In genomic region chr1:156463874-156464273, GRCh38 we compare ENCODE assay signal across 11 cellular contexts. TPM values are rescaled to one million over a fixed set of nuclear protein-coding genes. Genes with fewer than 3 reads are reported as not detected.
DNase-seq lines count a peak whose midpoint lies in the region; TF ChIP-seq lines count a peak whose summit lies in the region.
"Had no signal": no experiment of that assay in that cellular context is flagged by ENCODE, and none has a peak within 500 bp of the region (broad histone marks: within the 10 kb centered on the region; RNA-seq: fewer than 3 reads in every experiment).

No MANE protein-coding gene starts in this region.

- peak; percentile 80 for TF ChIP-seq EP300 in esophagus muscularis mucosa (IDR thresholded peaks at IDR 0.05)

- H3K4me1 ChIP-seq in NT2/D1 (ENCODE audit: insufficient read depth, insufficient read length) (peaks cover 22% of the 10 kb centered on the region), esophagus muscularis mucosa (peaks cover 56 to 75% (median 69%) of the 10 kb centered on the region in 4 donors), mucosa of stomach (ENCODE audit: control insufficient read depth, insufficient read depth, low read length) (peaks cover 40% of the 10 kb centered on the region), testis (peaks cover 28% of the 10 kb centered on the region)

- 54% methylated on average over 4 of the region's 4 CpGs for WGBS in esophagus muscularis mucosa
- WGBS in testis, 2 donors: 46 to 57% methylated on average over 4 of the region's 4 CpGs

- no peak overlapping the region for H3K9ac ChIP-seq in NT2/D1 (ENCODE audit: insufficient read length, low read depth)
- peak overlapping the region; percentile 28 for H3K9ac ChIP-seq in mucosa of stomach (ENCODE audit: low read length)

- intact Hi-C loops in esophagus muscularis mucosa (cut with DNase I): no loop called here
- intact Hi-C loops in testis (cut with DNase I; ENCODE audit: low total_unique reads): no loop called here

- H3K36me3 ChIP-seq in NT2/D1 (ENCODE audit: insufficient read depth, insufficient read length, low read length) (peaks cover 37% of the 10 kb centered on the region), esophagus muscularis mucosa (peaks cover 26 to 42% (median 36%) of the 10 kb centered on the region in 4 donors), mucosa of stomach (ENCODE audit: control insufficient read depth, insufficient read depth, low read length) (peaks cover 13% of the 10 kb centered on the region), testis (ENCODE audit: low read depth, missing control alignments) (no peaks in the 10 kb centered on the region)

- no peak for TF ChIP-seq CTCF in esophagus muscularis mucosa (IDR thresholded peaks at IDR 0.05)
- no peak for TF ChIP-seq CTCF in testis (IDR thresholded peaks at IDR 0.05)

- TF ChIP-seq POLR2A in esophagus muscularis mucosa (IDR thresholded peaks at IDR 0.05; ENCODE audit: low read depth) (no peak), testis (IDR thresholded peaks at IDR 0.05) (no peak)

- H3K27me3 ChIP-seq in NT2/D1 (ENCODE audit: insufficient read depth, insufficient read length) (no peaks in the 10 kb centered on the region), esophagus muscularis mucosa (no peaks in the 10 kb centered on the region), mucosa of stomach (ENCODE audit: control insufficient read depth, insufficient read depth, low read length) (no peaks in the 10 kb centered on the region), testis (no peaks in the 10 kb centered on the region)

- H3K4me3 ChIP-seq in NT2/D1 (ENCODE audit: insufficient read length, low read depth) (no peak overlapping the region), esophagus muscularis mucosa (no peak overlapping the region), mucosa of stomach (ENCODE audit: low read length) (no peak overlapping the region), testis (no peak overlapping the region)

- H3K27ac ChIP-seq in esophagus muscularis mucosa (replicated peaks in 1 of 4) (peak overlapping the region; percentile 80 to 100 (median 97)), testis (peak overlapping the region; percentile 67 to 80)

- H3K9me3 ChIP-seq in NT2/D1 (ENCODE audit: insufficient read depth, low read length) (no peaks in the 10 kb centered on the region), esophagus muscularis mucosa (no peaks in the 10 kb centered on the region), mucosa of stomach (ENCODE audit: control insufficient read depth, low read length) (no peaks in the 10 kb centered on the region), testis (no peaks in the 10 kb centered on the region)

- DNase-seq in NT2/D1 (ENCODE audit: low read depth, low spot score) (peak; percentile 51), esophagus muscularis mucosa (ENCODE audit: extremely low spot score) (no peak), testis (peak; percentile 60), RPMI8226 (no peak), 8988T (no peak), NCI-H146 treated with DMSO at 0.1 percent for 48 hours (lab: John Stamatoyannopoulos, UW; ENCODE audit: unreplicated experiment) (no peak)
- no peak for DNase-seq in stimulated activated CD4-positive, alpha-beta T cell treated with anti-CD3 and anti-CD28 coated beads, Interleukin-1b, Interleukin-23, amount 100 ng/mL, for 48 hours
- DNase-seq: NCI-H345; nephron progenitor cell; stimulated activated CD4-positive, alpha-beta T cell treated with anti-CD3 and anti-CD28 coated beads, Interleukin-15, amount 100 ng/mL, for 24 hours had no signal

RNA-seq across cellular contexts. Expression of gene MEF2D, which starts 36.7 kb away (rescaled TPM):
- 100 to 1,000 TPM in 3 of 4 donors, 10 to 100 TPM in 1; 78.0 to 138 (median 115) TPM for total RNA-seq in esophagus muscularis mucosa
- 100 to 1,000 TPM in 1 of 2 donors, 10 to 100 TPM in 1; 96.8 to 113 TPM for total RNA-seq in testis
- 34.4 TPM for polyA plus RNA-seq in testis (ENCODE audit: insufficient read depth, low read depth, low replicate concordance)

Comparison
In these comparisons a context has a peak if more than half of its experiments do, and no peak if none do; other contexts are left out.
1. DNase-seq: peak in NT2/D1 (single experiment) and testis (single experiment); none in esophagus muscularis mucosa (single experiment), stimulated activated CD4-positive, alpha-beta T cell treated with anti-CD3 and anti-CD28 coated beads, Interleukin-1b, Interleukin-23, amount 100 ng/mL, for 48 hours (single experiment), RPMI8226 (single experiment), 8988T (single experiment) and NCI-H146 treated with DMSO at 0.1 percent for 48 hours (single experiment).